Comparison of ENCODE assay signal across 1 cellular context in the genomic region with DNA sequence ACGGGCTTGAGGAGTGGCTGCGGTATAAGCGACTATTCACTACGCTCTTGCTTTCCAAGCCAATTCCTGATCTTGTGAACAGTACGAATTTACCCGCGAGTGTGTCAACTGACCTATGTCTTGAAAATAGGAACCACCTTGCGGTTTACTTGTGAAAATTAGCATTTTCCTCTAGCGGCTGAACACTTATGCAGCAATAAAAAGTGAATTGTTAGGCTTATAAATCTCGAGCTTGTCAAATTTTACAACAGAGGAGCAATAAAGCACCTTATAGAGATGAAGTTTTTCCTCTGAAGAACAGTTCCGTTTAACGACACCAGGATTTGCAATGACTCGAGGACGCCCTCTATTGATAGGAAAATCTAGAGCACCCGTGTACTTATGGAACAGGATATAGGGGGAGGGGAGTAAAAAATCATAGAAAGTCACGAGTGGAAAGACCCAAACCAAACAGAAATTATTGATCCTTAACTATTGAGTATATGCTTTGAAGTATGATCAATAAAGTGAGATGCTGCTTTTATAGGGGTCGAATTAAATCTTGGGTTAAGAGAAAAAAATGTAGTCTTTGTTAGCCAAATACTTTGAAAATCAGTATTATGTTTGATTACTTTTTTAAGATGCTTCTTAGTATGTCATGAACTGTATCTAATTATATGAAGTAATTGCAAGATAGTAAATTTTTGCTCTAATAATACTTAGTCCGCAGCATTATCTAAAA.
TF ChIP-seq lines count a peak whose summit lies in the region.

No MANE protein-coding gene starts in this region.

TF ChIP-seq in HEK293, 187 proteins besides CTCF, POLR2A, EP300 and RAD21 (continued from another document):
- TF ChIP-seq, protein P1, sequence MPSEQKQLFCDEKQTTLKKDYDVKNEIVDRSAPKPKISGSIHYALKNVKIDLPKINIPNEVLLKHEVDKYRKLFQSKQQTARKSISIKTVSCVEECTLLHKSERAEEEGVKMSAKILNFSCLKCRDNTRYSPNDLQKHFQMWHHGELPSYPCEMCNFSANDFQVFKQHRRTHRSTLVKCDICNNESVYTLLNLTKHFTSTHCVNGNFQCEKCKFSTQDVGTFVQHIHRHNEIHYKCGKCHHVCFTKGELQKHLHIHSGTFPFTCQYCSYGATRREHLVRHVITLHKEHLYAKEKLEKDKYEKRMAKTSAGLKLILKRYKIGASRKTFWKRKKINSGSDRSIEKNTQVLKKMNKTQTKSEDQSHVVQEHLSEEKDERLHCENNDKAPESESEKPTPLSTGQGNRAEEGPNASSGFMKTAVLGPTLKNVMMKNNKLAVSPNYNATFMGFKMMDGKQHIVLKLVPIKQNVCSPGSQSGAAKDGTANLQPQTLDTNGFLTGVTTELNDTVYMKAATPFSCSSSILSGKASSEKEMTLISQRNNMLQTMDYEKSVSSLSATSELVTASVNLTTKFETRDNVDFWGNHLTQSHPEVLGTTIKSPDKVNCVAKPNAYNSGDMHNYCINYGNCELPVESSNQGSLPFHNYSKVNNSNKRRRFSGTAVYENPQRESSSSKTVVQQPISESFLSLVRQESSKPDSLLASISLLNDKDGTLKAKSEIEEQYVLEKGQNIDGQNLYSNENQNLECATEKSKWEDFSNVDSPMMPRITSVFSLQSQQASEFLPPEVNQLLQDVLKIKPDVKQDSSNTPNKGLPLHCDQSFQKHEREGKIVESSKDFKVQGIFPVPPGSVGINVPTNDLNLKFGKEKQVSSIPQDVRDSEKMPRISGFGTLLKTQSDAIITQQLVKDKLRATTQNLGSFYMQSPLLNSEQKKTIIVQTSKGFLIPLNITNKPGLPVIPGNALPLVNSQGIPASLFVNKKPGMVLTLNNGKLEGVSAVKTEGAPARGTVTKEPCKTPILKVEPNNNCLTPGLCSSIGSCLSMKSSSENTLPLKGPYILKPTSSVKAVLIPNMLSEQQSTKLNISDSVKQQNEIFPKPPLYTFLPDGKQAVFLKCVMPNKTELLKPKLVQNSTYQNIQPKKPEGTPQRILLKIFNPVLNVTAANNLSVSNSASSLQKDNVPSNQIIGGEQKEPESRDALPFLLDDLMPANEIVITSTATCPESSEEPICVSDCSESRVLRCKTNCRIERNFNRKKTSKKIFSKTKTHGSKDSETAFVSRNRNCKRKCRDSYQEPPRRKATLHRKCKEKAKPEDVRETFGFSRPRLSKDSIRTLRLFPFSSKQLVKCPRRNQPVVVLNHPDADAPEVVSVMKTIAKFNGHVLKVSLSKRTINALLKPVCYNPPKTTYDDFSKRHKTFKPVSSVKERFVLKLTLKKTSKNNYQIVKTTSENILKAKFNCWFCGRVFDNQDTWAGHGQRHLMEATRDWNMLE (tag by site-specific recombination; conservative IDR thresholded peaks at IDR 0.05; ENCODE audit: low read depth): no peak
- TF ChIP-seq ZNF274 (IDR thresholded peaks at IDR 0.05; ENCODE audit: low read length) (no peak), ZNF274 (tag by site-specific recombination; IDR thresholded peaks at IDR 0.05; ENCODE audit: borderline replicate concordance) (no peak), ZSCAN30 (tag by site-specific recombination; IDR thresholded peaks at IDR 0.05) (peak; percentile 87; the same call in 1 of the 2 replicates), ZNF549 (tag by site-specific recombination; IDR thresholded peaks at IDR 0.05) (no peak), ZNF571 (tag by site-specific recombination; IDR thresholded peaks at IDR 0.05) (no peak), ZNF391 (tag by site-specific recombination; IDR thresholded peaks at IDR 0.05; ENCODE audit: borderline replicate concordance, low read depth) (no peak; the same call in 1 of the 2 replicates), ZIC2 (tag by site-specific recombination; IDR thresholded peaks at IDR 0.05) (no peak), GLIS1 (tag by site-specific recombination; IDR thresholded peaks at IDR 0.05) (no peak), ZNF221 (tag by site-specific recombination; IDR thresholded peaks at IDR 0.05; ENCODE audit: borderline replicate concordance) (no peak), ZNF214 (tag by site-specific recombination; IDR thresholded peaks at IDR 0.05; ENCODE audit: borderline replicate concordance) (no peak), OSR2 (tag by site-specific recombination; IDR thresholded peaks at IDR 0.05) (peak; percentile 70; the same call in 1 of the 2 replicates), ZNF514 (tag by site-specific recombination; IDR thresholded peaks at IDR 0.05) (no peak), HOXA7 (CRISPR knock-in tag; IDR thresholded peaks at IDR 0.05; ENCODE audit: borderline replicate concordance) (no peak), ZFHX2 (tag by site-specific recombination; conservative IDR thresholded peaks at IDR 0.05) (no peak)
- TF ChIP-seq, protein P2, sequence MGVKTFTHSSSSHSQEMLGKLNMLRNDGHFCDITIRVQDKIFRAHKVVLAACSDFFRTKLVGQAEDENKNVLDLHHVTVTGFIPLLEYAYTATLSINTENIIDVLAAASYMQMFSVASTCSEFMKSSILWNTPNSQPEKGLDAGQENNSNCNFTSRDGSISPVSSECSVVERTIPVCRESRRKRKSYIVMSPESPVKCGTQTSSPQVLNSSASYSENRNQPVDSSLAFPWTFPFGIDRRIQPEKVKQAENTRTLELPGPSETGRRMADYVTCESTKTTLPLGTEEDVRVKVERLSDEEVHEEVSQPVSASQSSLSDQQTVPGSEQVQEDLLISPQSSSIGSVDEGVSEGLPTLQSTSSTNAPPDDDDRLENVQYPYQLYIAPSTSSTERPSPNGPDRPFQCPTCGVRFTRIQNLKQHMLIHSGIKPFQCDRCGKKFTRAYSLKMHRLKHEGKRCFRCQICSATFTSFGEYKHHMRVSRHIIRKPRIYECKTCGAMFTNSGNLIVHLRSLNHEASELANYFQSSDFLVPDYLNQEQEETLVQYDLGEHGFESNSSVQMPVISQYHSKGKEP (tag by site-specific recombination; IDR thresholded peaks at IDR 0.05): peak; percentile 90
